Comparison of ENCODE assay signal across 9 cellular contexts in genomic region chr12:80709811-80710726, GRCh38. TPM values are rescaled to one million over a fixed set of nuclear protein-coding genes. Genes with fewer than 3 reads are reported as not detected.
A peak's percentile ranks its signal among the peaks of the same experiment; 100 is the strongest.
DNase-seq lines count a peak whose midpoint lies in the region; ATAC-seq and TF ChIP-seq lines count a peak whose summit lies in the region.
"Had no signal": no experiment of that assay in that cellular context is flagged by ENCODE, and none has a peak within 500 bp of the region (broad histone marks: within the 10 kb centered on the region; RNA-seq: fewer than 3 reads in every experiment).

No MANE protein-coding gene starts in this region.

- ATAC-seq in HG02840 (IDR thresholded peaks at IDR 0.05; ENCODE audit: low FRiP score, unreplicated experiment): no peak

- POLR2A ChIA-PET in HEK293T (lab: Yijun Ruan, JAX): no interaction called here

- CTCF ChIA-PET in HEK293T (lab: Yijun Ruan, JAX): no interaction called here

- peak; percentile 28 for DNase-seq in HEK293T (ENCODE audit: extremely low spot score)
- DNase-seq in OCI-M1 (lab: John Stamatoyannopoulos, UW): peak; percentile 67
- peak; percentile 38 for DNase-seq in kidney tubule cell (ENCODE audit: low spot score)
- no peak for DNase-seq in LoVo (ENCODE audit: low spot score)
- no peak for DNase-seq in NCI-H1092 treated with DMSO at 0.1 percent for 48 hours (lab: John Stamatoyannopoulos, UW)
- DNase-seq in ureter (ENCODE audit: low spot score): no peak
- DNase-seq: activated CD4-positive, alpha-beta T cell treated with anti-CD3 and anti-CD28 coated beads, Interleukin-2, amount 10 ng/mL, durations not matched to agents 24 days and 14 days had no signal

- peak; percentile 73 for TF ChIP-seq CTCF in GM12875 (IDR thresholded peaks at IDR 0.05; ENCODE audit: borderline replicate concordance, insufficient read depth, low read depth, low read length)

- H3K4me3 ChIP-seq in GM12875 (ENCODE audit: low read depth, low read length): peak overlapping the region; percentile 21

TF ChIP-seq in HEK293T, 16 proteins besides CTCF, POLR2A, EP300 and RAD21:
- TF ChIP-seq LEF1 (IDR thresholded peaks at IDR 0.05; ENCODE audit: borderline replicate concordance) (no peak), FOXM1 (IDR thresholded peaks at IDR 0.05; ENCODE audit: borderline replicate concordance) (no peak), CTBP1 (IDR thresholded peaks at IDR 0.05; ENCODE audit: borderline replicate concordance) (no peak), HDGF (IDR thresholded peaks at IDR 0.05; ENCODE audit: borderline replicate concordance) (no peak), ELF4 (IDR thresholded peaks at IDR 0.05) (no peak), PKNOX1 (IDR thresholded peaks at IDR 0.05) (no peak), FOXA1 (IDR thresholded peaks at IDR 0.05) (no peak), ARNT (IDR thresholded peaks at IDR 0.05) (no peak)

RNA-seq across cellular contexts. Expression of gene MYF6, which starts 2.6 kb away (rescaled TPM):
- total RNA-seq in ureter: not detected
- total RNA-seq: activated CD4-positive, alpha-beta T cell treated with anti-CD3 and anti-CD28 coated beads, Interleukin-2, amount 10 ng/mL, durations not matched to agents 24 days and 14 days had no signal

RNA-seq across cellular contexts. Expression of gene MYF5, which starts 6.6 kb away (rescaled TPM):
- total RNA-seq in ureter: not detected
- total RNA-seq: activated CD4-positive, alpha-beta T cell treated with anti-CD3 and anti-CD28 coated beads, Interleukin-2, amount 10 ng/mL, durations not matched to agents 24 days and 14 days had no signal

Comparison
In these comparisons a context has a peak if more than half of its experiments do, and no peak if none do; other contexts are left out.
1. DNase-seq: peak in HEK293T (single experiment), OCI-M1 (single experiment) and kidney tubule cell (single experiment); none in LoVo (single experiment), NCI-H1092 treated with DMSO at 0.1 percent for 48 hours (single experiment) and ureter (single experiment).